ENCODE assay signal across 27 cellular contexts in genomic region chr7:14340415-14341079, GRCh38.
DNase-seq lines count a peak whose midpoint lies in the region; ATAC-seq and TF ChIP-seq lines count a peak whose summit lies in the region.
"Had no signal": no experiment of that assay in that cellular context is flagged by ENCODE, and none has a peak within 500 bp of the region (broad histone marks: within the 10 kb centered on the region; RNA-seq: fewer than 3 reads in every experiment).

No MANE protein-coding gene starts in this region.

- no peak overlapping the region for H3K4me2 ChIP-seq in H9 (ENCODE audit: insufficient read depth, insufficient read length, low read length)
- no peak overlapping the region for H3K4me2 ChIP-seq in trophoblast cell (ENCODE audit: low read length)

- H3K9me3 ChIP-seq in H9 (ENCODE audit: control insufficient read depth, low read depth, low read length) (no peaks in the 10 kb centered on the region), iPS-20b (ENCODE audit: insufficient read depth, low read depth, low read length) (no peaks in the 10 kb centered on the region), trophoblast cell (ENCODE audit: insufficient read depth, low read depth, low read length) (no peaks in the 10 kb centered on the region)
- H3K9me3 ChIP-seq: esophagus muscularis mucosa, gastroesophageal sphincter, thyroid gland had no signal

- no peaks in the 10 kb centered on the region for H3K23me2 ChIP-seq in H9 (ENCODE audit: insufficient read length, low read depth, low read length, poor library complexity, severe bottlenecking)

- no peak overlapping the region for H4K91ac ChIP-seq in H9 (ENCODE audit: insufficient read length, low read depth, low read length)
- no peak overlapping the region for H4K91ac ChIP-seq in trophoblast cell (ENCODE audit: low read depth, low read length)

- no peaks in the 10 kb centered on the region for H3K79me2 ChIP-seq in H9 (ENCODE audit: insufficient read depth, low read length)
- no peaks in the 10 kb centered on the region for H3K79me2 ChIP-seq in trophoblast cell (ENCODE audit: control insufficient read depth, insufficient read depth, low read length, poor library complexity)

- no peaks in the 10 kb centered on the region for H3K9me3 Mint-ChIP-seq in H9
- H3K9me3 Mint-ChIP-seq: activated T-helper 1 cell treated with anti-CD3 and anti-CD28 coated beads, Interleukin-12 subunit alpha, Interleukin-12 subunit beta, Interleukin-2, Interleukin-4 antibody, amounts not matched to agents 30 ng/mL and 10 ng/mL and 1 ng/mL, durations not matched to agents 14 hours and 24 hours and 36 hours; memory B cell had no signal

- H3K4me1 ChIP-seq in H9 (ENCODE audit: insufficient read depth, low read length) (peaks cover 2% of the 10 kb centered on the region; the same call in 1 of the 2 replicates), iPS-20b (ENCODE audit: insufficient read depth, low read length) (peaks cover 20% of the 10 kb centered on the region; the same call in 1 of the 2 replicates), trophoblast cell (ENCODE audit: control insufficient read depth in 1 of 2, insufficient read depth in 2 of 2, low read length in 2 of 2) (no peaks in the 10 kb centered on the region)
- H3K4me1 ChIP-seq: thyroid gland had no signal

- H2AFZ ChIP-seq in H9 (ENCODE audit: low read length): no peak overlapping the region
- no peak overlapping the region for H2AFZ ChIP-seq in trophoblast cell (ENCODE audit: insufficient read depth, low read length, poor library complexity)

- H2AK5ac ChIP-seq in H9 (ENCODE audit: insufficient read length, low read length) (no peak overlapping the region), trophoblast cell (ENCODE audit: low read length) (no peak overlapping the region)

- no peaks in the 10 kb centered on the region for H4K20me1 ChIP-seq in H9 (ENCODE audit: control insufficient read depth, insufficient read depth, insufficient read length)

- H3T11ph ChIP-seq in H9 (ENCODE audit: low read length): no peak overlapping the region

- H3K14ac ChIP-seq in H9 (ENCODE audit: insufficient read depth, low read length) (no peak overlapping the region), trophoblast cell (ENCODE audit: low read length) (no peak overlapping the region)

- H3K9ac ChIP-seq in H9 (ENCODE audit: extremely low read depth, insufficient read length, low read length) (no peak overlapping the region), iPS-20b (ENCODE audit: low read depth, low read length) (0 out of 2 replicates have a peak overlapping the region, but pooled peaks have one; percentile 0), trophoblast cell (ENCODE audit: low read length) (no peak overlapping the region)

- H3K79me1 ChIP-seq in H9 (ENCODE audit: insufficient read depth, low read depth, low read length, poor library complexity, severe bottlenecking) (no peaks in the 10 kb centered on the region), trophoblast cell (ENCODE audit: low read length) (no peaks in the 10 kb centered on the region)

- H3K36me3 Mint-ChIP-seq in H9 (ENCODE audit: insufficient read depth in 1 of 3, low read depth in 3 of 3): no peaks in the 10 kb centered on the region
- H3K36me3 Mint-ChIP-seq: activated naive CD8-positive, alpha-beta T cell; memory B cell; naive B cell had no signal

- H3K27me3 ChIP-seq in H9 (ENCODE audit: insufficient read depth, low read length) (no peaks in the 10 kb centered on the region), iPS-20b (ENCODE audit: insufficient read depth, low read length) (no peaks in the 10 kb centered on the region), trophoblast cell (ENCODE audit: insufficient read depth, low read length) (no peaks in the 10 kb centered on the region)
- H3K27me3 ChIP-seq: esophagus muscularis mucosa, gastroesophageal sphincter, thyroid gland had no signal

- H3K18ac ChIP-seq in H9 (ENCODE audit: insufficient read length, low read depth, low read length) (no peak overlapping the region), trophoblast cell (ENCODE audit: low read length) (no peak overlapping the region)

- peak overlapping the region in 2 of 3 experiments; percentile 9 to 91; a peak in 4 of 7 replicates for H3K27ac Mint-ChIP-seq in H9
- H3K27ac Mint-ChIP-seq: activated naive CD8-positive, alpha-beta T cell; activated T-helper 1 cell treated with anti-CD3 and anti-CD28 coated beads, Interleukin-12 subunit alpha, Interleukin-12 subunit beta, Interleukin-2, Interleukin-4 antibody, amounts not matched to agents 30 ng/mL and 10 ng/mL and 1 ng/mL, durations not matched to agents 14 hours and 24 hours and 36 hours; CD4-positive, alpha-beta T cell; memory B cell; naive B cell had no signal

- peak; percentile 17 for DNase-seq in COR-L47 (lab: John Stamatoyannopoulos, UW)
- DNase-seq in H9: no peak
- peak; percentile 80 for DNase-seq in NCI-H446 treated with DMSO at 0.1 percent for 48 hours (lab: John Stamatoyannopoulos, UW)
- DNase-seq in trophoblast cell: no peak
- DNase-seq in activated gamma-delta T cell treated with Interleukin-2 at 50 U/mL for 16 hours: no peak
- DNase-seq: activated CD4-positive, alpha-beta T cell treated with anti-CD3 and anti-CD28 coated beads for 4 hours; CD4-positive, alpha-beta T cell; DND-41; effector memory CD4-positive, alpha-beta T cell; naive B cell; NCI-H1436; NCI-H526; OCI-M1; posterior cingulate gyrus; stimulated activated naive CD4-positive, alpha-beta T cell; T-helper 1 cell; thyroid gland had no signal

- WGBS in H9 (ENCODE audit: extremely low coverage, insufficient read length, low lambda C conversion rate): no CpG with 5 or more reads among the region's 2 CpGs
- WGBS in trophoblast cell (ENCODE audit: extremely low coverage, insufficient coverage, insufficient read length): no CpG with 5 or more reads among the region's 2 CpGs

- H4K8ac ChIP-seq in H9 (replicated peaks; ENCODE audit: insufficient read length, low read depth, low read length) (no peak overlapping the region), trophoblast cell (ENCODE audit: low read depth, low read length) (no peak overlapping the region)

- no peak overlapping the region for H3K56ac ChIP-seq in H9 (ENCODE audit: insufficient read length, low read depth, low read length)

- H3K4ac ChIP-seq in H9 (ENCODE audit: low read depth, low read length): no peak overlapping the region
- no peak overlapping the region for H3K4ac ChIP-seq in trophoblast cell (ENCODE audit: low read depth, low read length)

- H3K27ac ChIP-seq in H9 (ENCODE audit: insufficient read length, low read depth, low read length) (no peak overlapping the region), iPS-20b (ENCODE audit: low read length) (no peak overlapping the region), trophoblast cell (ENCODE audit: low read depth, low read length) (no peak overlapping the region)
- H3K27ac ChIP-seq: thyroid gland had no signal

- ATAC-seq in GM21528 (IDR thresholded peaks at IDR 0.05; ENCODE audit: low FRiP score, unreplicated experiment) (no peak), GM21619 (IDR thresholded peaks at IDR 0.05; ENCODE audit: unreplicated experiment) (no peak)
- ATAC-seq: gastroesophageal sphincter, HepG2, Right ventricle myocardium inferior had no signal

- no peak overlapping the region for H2BK120ac ChIP-seq in H9 (ENCODE audit: low read depth, low read length, poor library complexity, severe bottlenecking)
- no peak overlapping the region for H2BK120ac ChIP-seq in trophoblast cell (ENCODE audit: insufficient read depth, low read length, poor library complexity)

- no peak overlapping the region for H4K5ac ChIP-seq in H9 (ENCODE audit: insufficient read length, low read depth, low read length)

- no peak overlapping the region for H2BK20ac ChIP-seq in H9 (ENCODE audit: low read depth, low read length, poor library complexity, severe bottlenecking)

- no peak overlapping the region for H2BK5ac ChIP-seq in H9 (ENCODE audit: insufficient read length, low read length)
- no peak overlapping the region for H2BK5ac ChIP-seq in trophoblast cell (ENCODE audit: low read depth, low read length, poor library complexity)

- H3K4me3 Mint-ChIP-seq in H9: no peak overlapping the region
- H3K4me3 Mint-ChIP-seq: activated naive CD8-positive, alpha-beta T cell; activated T-helper 1 cell treated with anti-CD3 and anti-CD28 coated beads, Interleukin-12 subunit alpha, Interleukin-12 subunit beta, Interleukin-2, Interleukin-4 antibody, amounts not matched to agents 30 ng/mL and 10 ng/mL and 1 ng/mL, durations not matched to agents 14 hours and 24 hours and 36 hours; CD4-positive, alpha-beta T cell; memory B cell; naive B cell had no signal

- H3K4me3 ChIP-seq in iPS-20b (ENCODE audit: low read length) (peak overlapping the region; percentile 3; the same call in 1 of the 2 replicates), trophoblast cell (ENCODE audit: low read depth, low read length) (no peak overlapping the region)
- H3K4me3 ChIP-seq: esophagus muscularis mucosa, gastroesophageal sphincter, thyroid gland had no signal

- H2BK12ac ChIP-seq in H9 (ENCODE audit: insufficient read length, low read depth, low read length) (no peak overlapping the region), trophoblast cell (ENCODE audit: low read length) (no peak overlapping the region)

- H3K4me1 Mint-ChIP-seq in H9: peaks cover 23 to 35% of the 10 kb centered on the region in 2 experiments
- H3K4me1 Mint-ChIP-seq: memory B cell, naive B cell had no signal

- no peak overlapping the region for H2BK15ac ChIP-seq in H9 (ENCODE audit: low read depth, low read length)

- TF ChIP-seq CTCF in H9 (conservative IDR thresholded peaks at IDR 0.05): no peak

- no peaks in the 10 kb centered on the region for H3K36me3 ChIP-seq in iPS-20b (ENCODE audit: insufficient read depth, low read depth, low read length)
- no peaks in the 10 kb centered on the region for H3K36me3 ChIP-seq in trophoblast cell (ENCODE audit: control insufficient read depth in 1 of 2, insufficient read depth in 2 of 2, low read length in 2 of 2)
- H3K36me3 ChIP-seq: esophagus muscularis mucosa, gastroesophageal sphincter, thyroid gland had no signal

- no peak overlapping the region for H4K12ac ChIP-seq in trophoblast cell (ENCODE audit: low read depth, low read length)

- H3K27me3 Mint-ChIP-seq in H9 (ENCODE audit: low read depth): no peaks in the 10 kb centered on the region
- H3K27me3 Mint-ChIP-seq: activated naive CD8-positive, alpha-beta T cell; CD4-positive, alpha-beta T cell; memory B cell; naive B cell had no signal

- H3K23ac ChIP-seq in H9 (ENCODE audit: insufficient read length, low read depth, low read length) (no peak overlapping the region), trophoblast cell (ENCODE audit: low read length) (no peak overlapping the region)

Comparison
In these comparisons a context has a peak if more than half of its experiments do, and no peak if none do; other contexts are left out.
1. DNase-seq: peak in COR-L47 (single experiment) and NCI-H446 treated with DMSO at 0.1 percent for 48 hours (single experiment); none in H9 (single experiment), trophoblast cell (0 of 2) and activated gamma-delta T cell treated with Interleukin-2 at 50 U/mL for 16 hours (single experiment).